1 cellular context compared by ENCODE assay signal in the genomic region with DNA sequence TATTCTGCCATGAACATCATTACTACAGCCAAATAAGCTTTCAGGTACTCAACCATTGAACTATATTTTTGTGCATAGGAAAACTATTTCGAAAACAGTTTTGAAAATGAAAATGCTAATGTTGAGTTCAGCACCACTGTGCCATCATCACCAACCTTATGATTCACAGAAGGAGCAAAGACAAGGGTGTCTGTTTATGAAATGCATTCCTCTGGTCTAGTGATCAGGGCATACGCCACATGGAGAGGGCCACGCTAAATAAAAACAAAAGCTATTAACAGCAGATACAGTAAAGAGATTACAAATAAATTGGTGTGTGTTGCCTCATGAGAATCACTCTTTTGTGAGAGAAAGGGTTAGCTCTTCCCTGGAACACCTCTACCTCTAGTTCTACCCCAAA.
TF ChIP-seq lines count a peak whose summit lies in the region.

No MANE protein-coding gene starts in this region.

TF ChIP-seq in GM12878, 131 proteins besides CTCF, POLR2A, EP300 and RAD21:
- TF ChIP-seq LARP7 (IDR thresholded peaks at IDR 0.05) (no peak), SREBF2 (IDR thresholded peaks at IDR 0.05; ENCODE audit: low read length) (no peak), ZZZ3 (IDR thresholded peaks at IDR 0.05; ENCODE audit: control insufficient read depth, insufficient read length, low read depth) (no peak), STAT3 (IDR thresholded peaks at IDR 0.05; ENCODE audit: low read depth, low read length) (no peak), SRF (IDR thresholded peaks at IDR 0.05; ENCODE audit: low read depth in 2 of 2, low read length in 2 of 2) (no peak), JUNB (IDR thresholded peaks at IDR 0.05) (no peak), EED (IDR thresholded peaks at IDR 0.05; ENCODE audit: low read depth) (no peak), PAX5 (IDR thresholded peaks at IDR 0.05; ENCODE audit: borderline replicate concordance, low read depth, low read length) (no peak), POU2F2 (IDR thresholded peaks at IDR 0.05; ENCODE audit: borderline replicate concordance, low read depth, low read length) (no peak), BCL11A (IDR thresholded peaks at IDR 0.05; ENCODE audit: low read depth, low read length) (no peak), FOS (IDR thresholded peaks at IDR 0.05; ENCODE audit: borderline replicate concordance, extremely low read depth, insufficient read length) (no peak), HCFC1 (IDR thresholded peaks at IDR 0.05; ENCODE audit: low read length) (no peak), SUZ12 (IDR thresholded peaks at IDR 0.05; ENCODE audit: unreplicated experiment) (no peak), SREBF1 (IDR thresholded peaks at IDR 0.05; ENCODE audit: low read length) (no peak), CBX3 (IDR thresholded peaks at IDR 0.05; ENCODE audit: borderline replicate concordance, low read depth) (no peak), ZNF592 (IDR thresholded peaks at IDR 0.05) (no peak)
- TF ChIP-seq, protein P1, sequence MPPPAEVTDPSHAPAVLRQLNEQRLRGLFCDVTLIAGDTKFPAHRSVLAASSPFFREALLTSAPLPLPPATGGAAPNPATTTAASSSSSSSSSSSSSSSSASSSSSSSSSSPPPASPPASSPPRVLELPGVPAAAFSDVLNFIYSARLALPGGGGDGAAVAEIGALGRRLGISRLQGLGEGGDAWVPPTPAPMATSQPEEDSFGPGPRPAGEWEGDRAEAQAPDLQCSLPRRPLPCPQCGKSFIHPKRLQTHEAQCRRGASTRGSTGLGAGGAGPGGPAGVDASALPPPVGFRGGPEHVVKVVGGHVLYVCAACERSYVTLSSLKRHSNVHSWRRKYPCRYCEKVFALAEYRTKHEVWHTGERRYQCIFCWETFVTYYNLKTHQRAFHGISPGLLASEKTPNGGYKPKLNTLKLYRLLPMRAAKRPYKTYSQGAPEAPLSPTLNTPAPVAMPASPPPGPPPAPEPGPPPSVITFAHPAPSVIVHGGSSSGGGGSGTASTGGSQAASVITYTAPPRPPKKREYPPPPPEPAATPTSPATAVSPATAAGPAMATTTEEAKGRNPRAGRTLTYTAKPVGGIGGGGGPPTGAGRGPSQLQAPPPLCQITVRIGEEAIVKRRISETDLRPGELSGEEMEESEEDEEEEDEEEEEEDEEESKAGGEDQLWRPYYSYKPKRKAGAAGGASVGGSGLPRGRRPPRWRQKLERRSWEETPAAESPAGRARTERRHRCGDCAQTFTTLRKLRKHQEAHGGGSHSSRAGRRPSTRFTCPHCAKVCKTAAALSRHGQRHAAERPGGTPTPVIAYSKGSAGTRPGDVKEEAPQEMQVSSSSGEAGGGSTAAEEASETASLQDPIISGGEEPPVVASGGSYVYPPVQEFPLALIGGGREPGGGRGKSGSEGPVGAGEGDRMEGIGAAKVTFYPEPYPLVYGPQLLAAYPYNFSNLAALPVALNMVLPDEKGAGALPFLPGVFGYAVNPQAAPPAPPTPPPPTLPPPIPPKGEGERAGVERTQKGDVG (CRISPR knock-in tag; IDR thresholded peaks at IDR 0.05), result no peak
- TF ChIP-seq, protein P2, sequence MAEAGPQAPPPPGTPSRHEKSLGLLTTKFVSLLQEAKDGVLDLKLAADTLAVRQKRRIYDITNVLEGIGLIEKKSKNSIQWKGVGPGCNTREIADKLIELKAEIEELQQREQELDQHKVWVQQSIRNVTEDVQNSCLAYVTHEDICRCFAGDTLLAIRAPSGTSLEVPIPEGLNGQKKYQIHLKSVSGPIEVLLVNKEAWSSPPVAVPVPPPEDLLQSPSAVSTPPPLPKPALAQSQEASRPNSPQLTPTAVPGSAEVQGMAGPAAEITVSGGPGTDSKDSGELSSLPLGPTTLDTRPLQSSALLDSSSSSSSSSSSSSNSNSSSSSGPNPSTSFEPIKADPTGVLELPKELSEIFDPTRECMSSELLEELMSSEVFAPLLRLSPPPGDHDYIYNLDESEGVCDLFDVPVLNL (IDR thresholded peaks at IDR 0.05; ENCODE audit: low read depth, low read length), result no peak
- TF ChIP-seq, protein P3, sequence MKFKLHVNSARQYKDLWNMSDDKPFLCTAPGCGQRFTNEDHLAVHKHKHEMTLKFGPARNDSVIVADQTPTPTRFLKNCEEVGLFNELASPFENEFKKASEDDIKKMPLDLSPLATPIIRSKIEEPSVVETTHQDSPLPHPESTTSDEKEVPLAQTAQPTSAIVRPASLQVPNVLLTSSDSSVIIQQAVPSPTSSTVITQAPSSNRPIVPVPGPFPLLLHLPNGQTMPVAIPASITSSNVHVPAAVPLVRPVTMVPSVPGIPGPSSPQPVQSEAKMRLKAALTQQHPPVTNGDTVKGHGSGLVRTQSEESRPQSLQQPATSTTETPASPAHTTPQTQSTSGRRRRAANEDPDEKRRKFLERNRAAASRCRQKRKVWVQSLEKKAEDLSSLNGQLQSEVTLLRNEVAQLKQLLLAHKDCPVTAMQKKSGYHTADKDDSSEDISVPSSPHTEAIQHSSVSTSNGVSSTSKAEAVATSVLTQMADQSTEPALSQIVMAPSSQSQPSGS (IDR thresholded peaks at IDR 0.05; ENCODE audit: low read length), result no peak
